In genomic region chr17:16439303-16439791, GRCh38 we compare ENCODE assay signal across 8 cellular contexts. TPM values are rescaled to one million over a fixed set of nuclear protein-coding genes. Genes with fewer than 3 reads are reported as not detected.
DNase-seq lines count a peak whose midpoint lies in the region; ATAC-seq and TF ChIP-seq lines count a peak whose summit lies in the region.

No MANE protein-coding gene starts in this region.

- POLR2A ChIA-PET in OCI-LY7 (lab: Charles Lee): interaction anchor here (1.0 to 1.7 kb wide), 7 partner anchors 11 to 149 kb away, joined by 3 to 10 read pairs (median 4); partner anchors contain the start of genes TRPV2 and UBB

- H3K36me3 ChIP-seq in OCI-LY7 (ENCODE audit: insufficient read depth, low read length): peaks cover 55% of the 10 kb centered on the region
- H3K36me3 ChIP-seq in duodenal mucosa (ENCODE audit: control insufficient read depth in 1 of 2, insufficient read depth in 2 of 2, low read length in 2 of 2): peaks cover 26 to 36% of the 10 kb centered on the region in 2 donors
- H3K36me3 ChIP-seq in muscle layer of duodenum (ENCODE audit: control insufficient read depth in 1 of 2, insufficient read depth in 2 of 2, low read length in 2 of 2): peaks cover 28 to 32% of the 10 kb centered on the region in 2 donors

- CTCF ChIA-PET in OCI-LY7 (lab: Charles Lee; ENCODE audit: unreplicated experiment): no interaction called here

- H3K4me2 ChIP-seq in OCI-LY7 (ENCODE audit: low read length): peak overlapping the region; percentile 91

- H3K4me1 ChIP-seq in OCI-LY7 (ENCODE audit: insufficient read depth, low read length, poor library complexity, severe bottlenecking): peaks cover 33% of the 10 kb centered on the region
- H3K4me1 ChIP-seq in duodenal mucosa (ENCODE audit: control insufficient read depth in 1 of 2, insufficient read depth in 2 of 2, low read length in 2 of 2): peaks cover 33 to 38% of the 10 kb centered on the region in 2 donors
- peaks cover 8 to 29% of the 10 kb centered on the region in 2 donors for H3K4me1 ChIP-seq in muscle layer of duodenum (ENCODE audit: control insufficient read depth in 1 of 2, insufficient read depth in 2 of 2, low read length in 2 of 2)

- H3K27ac ChIP-seq in OCI-LY7 (ENCODE audit: low read depth, low read length, poor library complexity, severe bottlenecking) (peak overlapping the region; percentile 87), duodenal mucosa (ENCODE audit: low read depth, low read length) (peak overlapping the region; percentile 86), muscle layer of duodenum (ENCODE audit: low read length) (peak overlapping the region; percentile 86)

- H4K20me1 ChIP-seq in OCI-LY7 (ENCODE audit: insufficient read depth, low read length): peaks cover 22% of the 10 kb centered on the region; the same call in 1 of the 2 replicates

- peak overlapping the region; percentile 98 for H3K4me3 ChIP-seq in OCI-LY7 (ENCODE audit: low read depth, low read length, poor library complexity, severe bottlenecking)
- peak overlapping the region; percentile 75 to 95 for H3K4me3 ChIP-seq in duodenal mucosa (ENCODE audit: low read depth in 1 of 2, low read length in 2 of 2)
- H3K4me3 ChIP-seq in muscle layer of duodenum (ENCODE audit: low read depth in 1 of 2, low read length in 2 of 2): peak overlapping the region; percentile 86 to 93

- H2AFZ ChIP-seq in OCI-LY7 (ENCODE audit: low read length): no peak overlapping the region

- H3K9me3 ChIP-seq in OCI-LY7 (ENCODE audit: low read length): no peaks in the 10 kb centered on the region
- H3K9me3 ChIP-seq in duodenal mucosa (ENCODE audit: control insufficient read depth in 1 of 2, low read length in 2 of 2): no peaks in the 10 kb centered on the region
- no peaks in the 10 kb centered on the region for H3K9me3 ChIP-seq in muscle layer of duodenum (ENCODE audit: control insufficient read depth in 1 of 2, low read length in 2 of 2)

- H3K27me3 ChIP-seq in duodenal mucosa (ENCODE audit: control insufficient read depth in 1 of 2, insufficient read depth in 2 of 2, low read length in 2 of 2) (no peaks in the 10 kb centered on the region), muscle layer of duodenum (ENCODE audit: low read depth, low read length) (no peaks in the 10 kb centered on the region)

- peak overlapping the region; percentile 69 to 97 for H3K9ac ChIP-seq in duodenal mucosa (ENCODE audit: low read depth in 1 of 2, low read length in 2 of 2)

- no peak for ATAC-seq in GM21423 (IDR thresholded peaks at IDR 0.05; ENCODE audit: unreplicated experiment)
- no peak for ATAC-seq in HG03460 (IDR thresholded peaks at IDR 0.05; ENCODE audit: unreplicated experiment)
- no peak for ATAC-seq in GM21717 (IDR thresholded peaks at IDR 0.05; ENCODE audit: unreplicated experiment)

- peaks cover 45% of the 10 kb centered on the region for H3K79me2 ChIP-seq in OCI-LY7 (ENCODE audit: insufficient read depth, low read depth, low read length)

- TSS peak; percentile 71 for BruUV-seq in OCI-LY7 (replicated peaks; lab: Mats Ljungman, UMichigan)

- DNase-seq in stimulated activated CD4-positive, alpha-beta T cell treated with anti-CD3 and anti-CD28 coated beads, Interleukin-1b, Interleukin-23, amount 100 ng/mL, for 48 hours: peak; percentile 20
- no peak for DNase-seq in stimulated activated CD4-positive, alpha-beta T cell treated with anti-CD3 and anti-CD28 coated beads, Interleukin-2, amount 100 ng/mL, for 48 hours
- DNase-seq in OCI-LY7 (ENCODE audit: low spot score): peak; percentile 38

- no peaks in the 10 kb centered on the region for H3K9me2 ChIP-seq in OCI-LY7 (ENCODE audit: insufficient read depth, low read length)

- intact Hi-C loops in OCI-LY7 (cut with micrococcal nuclease; ENCODE audit: unreplicated experiment): loop anchor here (2.0 kb wide), 1 partner anchor 59 kb away; the partner anchor contains the start of gene UBB

- no peak for TF ChIP-seq CTCF in OCI-LY7 (conservative IDR thresholded peaks at IDR 0.05; ENCODE audit: low read length)

RNA-seq across cellular contexts. Expression of gene TRPV2, which starts 24.0 kb away (rescaled TPM):
- total RNA-seq in OCI-LY7 (2014; rRNA removed; shearing (Covaris generic)): 10.5 and 15.4 TPM in 2 replicates
- 4.9 and 5.3 TPM in 2 replicates for total RNA-seq in OCI-LY7 (2022)

RNA-seq across cellular contexts. Expression of gene LRRC75A, which starts 52.6 kb away (rescaled TPM):
- not detected in 2 replicates for total RNA-seq in OCI-LY7 (2014; rRNA removed; shearing (Covaris generic))
- not detected in 2 replicates for total RNA-seq in OCI-LY7 (2022)

RNA-seq across cellular contexts. Expression of gene UBB, which starts 58.5 kb away (rescaled TPM):
- 2,854 and 2,972 TPM in 2 replicates for total RNA-seq in OCI-LY7 (2014; rRNA removed; shearing (Covaris generic))
- 1,291 and 1,479 TPM in 2 replicates for total RNA-seq in OCI-LY7 (2022)

Comparison
In these comparisons a context has a peak if more than half of its experiments do, and no peak if none do; other contexts are left out.
1. DNase-seq: peak in stimulated activated CD4-positive, alpha-beta T cell treated with anti-CD3 and anti-CD28 coated beads, Interleukin-1b, Interleukin-23, amount 100 ng/mL, for 48 hours (single experiment) and OCI-LY7 (single experiment); none in stimulated activated CD4-positive, alpha-beta T cell treated with anti-CD3 and anti-CD28 coated beads, Interleukin-2, amount 100 ng/mL, for 48 hours (0 of 2).
2. Peak in every context shown above with its lines, with median percentiles within 50 percentile points of each other: H3K27ac ChIP-seq and H3K4me3 ChIP-seq.